Comparison of ENCODE assay signal across 8 cellular contexts in the genomic region with DNA sequence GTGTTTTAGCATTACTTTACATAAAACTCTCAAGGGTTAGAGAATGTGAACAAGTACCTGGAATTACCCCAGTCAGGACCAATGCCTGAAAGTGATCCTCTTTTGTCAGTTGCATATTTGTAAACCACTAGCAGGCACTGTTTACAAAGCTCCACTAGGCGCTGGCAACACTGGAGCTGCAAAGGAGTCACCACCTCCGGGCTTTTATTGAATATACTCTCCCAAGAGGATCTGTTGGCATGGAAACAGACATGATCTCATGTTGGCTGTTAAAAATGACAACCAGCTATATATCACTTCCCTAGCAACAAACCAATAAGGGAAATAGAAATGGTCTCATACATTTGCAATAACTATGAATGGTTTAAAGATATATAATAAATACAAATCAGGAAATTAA.
DNase-seq lines count a peak whose midpoint lies in the region; ATAC-seq and TF ChIP-seq lines count a peak whose summit lies in the region.

No MANE protein-coding gene starts in this region.

- TF ChIP-seq CTCF in RWPE2 (IDR thresholded peaks at IDR 0.05; ENCODE audit: poor library complexity, severe bottlenecking): peak; percentile 35

- H3K9me3 ChIP-seq in RWPE2 (ENCODE audit: severe bottlenecking): no peaks in the 10 kb centered on the region

- ATAC-seq in HG03469 (IDR thresholded peaks at IDR 0.05; ENCODE audit: unreplicated experiment): peak; percentile 50
- ATAC-seq in RWPE2 (ENCODE audit: low read depth): peak; percentile 44; the same call in 1 of the 3 replicates
- no peak for ATAC-seq in HG02884 (IDR thresholded peaks at IDR 0.05; ENCODE audit: unreplicated experiment)
- no peak for ATAC-seq in HG02970 (IDR thresholded peaks at IDR 0.05; ENCODE audit: low FRiP score, unreplicated experiment)

- H3K27me3 ChIP-seq in RWPE2 (ENCODE audit: insufficient read depth, poor library complexity, severe bottlenecking): no peaks in the 10 kb centered on the region

- DNase-seq in D341Med (ENCODE audit: low spot score) (peak; percentile 53), RWPE2 (ENCODE audit: low spot score) (no peak), islet precursor cell (peak; percentile 64), occipital lobe (lab: John Stamatoyannopoulos, UW) (no peak)
- DNase-seq in stimulated activated CD4-positive, alpha-beta T cell treated with anti-CD3 and anti-CD28 coated beads, Interleukin-2, amount 100 ng/mL, for 24 hours: no peak

- no peak overlapping the region for H3K4me3 ChIP-seq in RWPE2 (ENCODE audit: severe bottlenecking)

- no peaks in the 10 kb centered on the region for H3K4me1 ChIP-seq in RWPE2 (ENCODE audit: insufficient read depth, poor library complexity, severe bottlenecking)

- H3K27ac ChIP-seq in RWPE2 (ENCODE audit: poor library complexity, severe bottlenecking): no peak overlapping the region

- no peaks in the 10 kb centered on the region for H3K36me3 ChIP-seq in RWPE2 (ENCODE audit: low read depth)

Comparison
In these comparisons a context has a peak if more than half of its experiments do, and no peak if none do; other contexts are left out.
1. DNase-seq: peak in D341Med (single experiment) and islet precursor cell (single experiment); none in RWPE2 (single experiment), occipital lobe (single experiment) and stimulated activated CD4-positive, alpha-beta T cell treated with anti-CD3 and anti-CD28 coated beads, Interleukin-2, amount 100 ng/mL, for 24 hours (0 of 2).
2. ATAC-seq: peak in HG03469 (single experiment) and RWPE2 (single experiment); none in HG02884 (single experiment) and HG02970 (single experiment).